Comparison of ENCODE assay signal across 5 cellular contexts in genomic region chr20:22901921-22902320, GRCh38.
"Had no signal": no experiment of that assay in that cellular context is flagged by ENCODE, and none has a peak within 500 bp of the region (broad histone marks: within the 10 kb centered on the region; RNA-seq: fewer than 3 reads in every experiment).

No MANE protein-coding gene starts in this region.

- H3K27ac ChIP-seq: HL-60 had no signal

- H3K4me3 ChIP-seq: GM23338 had no signal

- DNase-seq: H9, HCEC 1CT, KBM-7 had no signal
